Comparison of ENCODE assay signal across 1 cellular context in the genomic region with DNA sequence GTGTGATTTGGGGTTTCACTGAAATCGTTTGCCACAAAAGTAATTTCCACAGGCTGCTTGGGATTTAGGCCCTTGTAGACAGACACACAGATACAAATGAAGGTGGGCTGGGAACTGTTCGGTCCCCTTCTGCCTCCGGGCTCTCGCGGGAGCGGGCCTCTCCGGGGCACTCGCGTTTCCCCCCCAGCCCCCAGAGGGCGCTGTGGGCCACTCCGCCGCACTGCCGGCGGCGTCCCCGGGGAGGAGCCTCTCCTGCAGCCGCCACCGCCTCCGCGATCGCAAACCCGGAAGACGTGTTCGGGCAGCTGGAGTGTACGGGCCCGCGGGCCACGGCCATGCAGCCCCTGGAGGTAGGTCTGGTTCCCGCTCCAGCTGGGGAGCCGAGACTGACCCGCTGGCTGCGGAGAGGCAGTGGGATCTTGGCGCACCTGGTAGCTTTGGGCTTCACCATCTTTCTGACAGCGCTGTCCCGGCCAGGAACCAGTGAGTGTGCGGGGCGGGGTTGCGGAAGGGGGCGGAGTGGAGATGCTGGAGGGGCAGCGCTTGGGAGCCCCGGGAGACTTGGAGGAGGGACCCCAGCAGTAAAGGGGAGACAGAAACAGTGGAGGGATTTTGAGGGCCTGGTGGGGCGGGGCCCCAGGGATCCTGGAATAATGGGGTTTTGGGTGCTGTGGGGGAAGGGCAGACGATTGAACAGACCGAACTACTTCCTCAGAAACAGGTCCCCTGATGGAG.
TF ChIP-seq lines count a peak whose summit lies in the region.

A gene with protein sequence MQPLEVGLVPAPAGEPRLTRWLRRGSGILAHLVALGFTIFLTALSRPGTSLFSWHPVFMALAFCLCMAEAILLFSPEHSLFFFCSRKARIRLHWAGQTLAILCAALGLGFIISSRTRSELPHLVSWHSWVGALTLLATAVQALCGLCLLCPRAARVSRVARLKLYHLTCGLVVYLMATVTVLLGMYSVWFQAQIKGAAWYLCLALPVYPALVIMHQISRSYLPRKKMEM (plus strand): TSS at position 290 of the 735 bp plus-strand sequence. CDS start 46 bp downstream, at position 336.

TF ChIP-seq in H1, 55 proteins besides CTCF, POLR2A, EP300 and RAD21 (continued from another document):
- TF ChIP-seq POLR2AphosphoS5 (IDR thresholded peaks at IDR 0.05; ENCODE audit: low read depth, low read length) (peak; percentile 32; the same call in 1 of the 2 replicates), TBP (IDR thresholded peaks at IDR 0.05; ENCODE audit: low read depth, low read length) (peak; percentile 55; the same call in 1 of the 2 replicates), GTF2F1 (IDR thresholded peaks at IDR 0.05; ENCODE audit: borderline replicate concordance, low read depth, low read length) (no peak), SAP30 (IDR thresholded peaks at IDR 0.05; ENCODE audit: insufficient read depth, insufficient replicate concordance, low read length) (peak; percentile 86), CTBP2 (IDR thresholded peaks at IDR 0.05; ENCODE audit: borderline replicate concordance, insufficient read depth, insufficient read length, low read length) (no peak), CHD2 (IDR thresholded peaks at IDR 0.05; ENCODE audit: low read length) (peak; percentile 97), TAF7 (optimal IDR thresholded peaks at IDR 0.05; ENCODE audit: borderline replicate concordance, low read depth, low read length) (peak; percentile 20), ASH2L (IDR thresholded peaks at IDR 0.05; ENCODE audit: low read length) (peak; percentile 90), HDAC6 (IDR thresholded peaks at IDR 0.05; ENCODE audit: low read depth, low read length) (no peak), BACH1 (IDR thresholded peaks at IDR 0.05; ENCODE audit: low read length) (peak; percentile 61), KDM4A (IDR thresholded peaks at IDR 0.05; ENCODE audit: low read depth, low read length, severe bottlenecking) (peak; percentile 88), SP2 (IDR thresholded peaks at IDR 0.05; ENCODE audit: low read length) (0 out of 2 replicates have a peak, but pooled peaks have one; percentile 2), SIN3A (conservative IDR thresholded peaks at IDR 0.05 in 1 of 2, IDR thresholded peaks at IDR 0.05 in 1 of 2; ENCODE audit: low read depth in 1 of 2, low read length in 2 of 2) (peak; percentile 61 to 97; a peak in 3 of 4 replicates), CREB1 (IDR thresholded peaks at IDR 0.05) (peak; percentile 11; the same call in 1 of the 2 replicates), HDAC2 (IDR thresholded peaks at IDR 0.05; ENCODE audit: borderline replicate concordance in 1 of 2, low read depth in 2 of 2, low read length in 2 of 2) (peak; percentile 36 to 96; a peak in 3 of 4 replicates), EGR1 (IDR thresholded peaks at IDR 0.05; ENCODE audit: borderline replicate concordance, low read depth, low read length) (peak; percentile 67; the same call in 1 of the 2 replicates), CEBPB (IDR thresholded peaks at IDR 0.05; ENCODE audit: low read depth, low read length) (no peak), SIX5 (IDR thresholded peaks at IDR 0.05; ENCODE audit: low read depth, low read length) (no peak), TAF1 (IDR thresholded peaks at IDR 0.05; ENCODE audit: low read depth, low read length) (peak; percentile 22; the same call in 1 of the 2 replicates), BRCA1 (IDR thresholded peaks at IDR 0.05; ENCODE audit: low read depth, low read length) (peak; percentile 89)
- TF ChIP-seq, protein P1, sequence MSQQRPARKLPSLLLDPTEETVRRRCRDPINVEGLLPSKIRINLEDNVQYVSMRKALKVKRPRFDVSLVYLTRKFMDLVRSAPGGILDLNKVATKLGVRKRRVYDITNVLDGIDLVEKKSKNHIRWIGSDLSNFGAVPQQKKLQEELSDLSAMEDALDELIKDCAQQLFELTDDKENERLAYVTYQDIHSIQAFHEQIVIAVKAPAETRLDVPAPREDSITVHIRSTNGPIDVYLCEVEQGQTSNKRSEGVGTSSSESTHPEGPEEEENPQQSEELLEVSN (IDR thresholded peaks at IDR 0.05), result no peak
- TF ChIP-seq, protein P2, sequence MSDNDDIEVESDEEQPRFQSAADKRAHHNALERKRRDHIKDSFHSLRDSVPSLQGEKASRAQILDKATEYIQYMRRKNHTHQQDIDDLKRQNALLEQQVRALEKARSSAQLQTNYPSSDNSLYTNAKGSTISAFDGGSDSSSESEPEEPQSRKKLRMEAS (IDR thresholded peaks at IDR 0.05), result peak; percentile 76
